ENCODE assay signal across 7 cellular contexts in genomic region chr9:33106827-33107621, GRCh38. TPM values are rescaled to one million over a fixed set of nuclear protein-coding genes. Genes with fewer than 3 reads are reported as not detected.
A peak's percentile ranks its signal among the peaks of the same experiment; 100 is the strongest.
DNase-seq lines count a peak whose midpoint lies in the region; ATAC-seq and TF ChIP-seq lines count a peak whose summit lies in the region.

No MANE protein-coding gene starts in this region.

- no peak for TF ChIP-seq RAD21 in Ishikawa (IDR thresholded peaks at IDR 0.05; ENCODE audit: low read depth)

- peak overlapping the region; percentile 68 to 70 for H3K27ac ChIP-seq in tibial artery

- H3K9me3 ChIP-seq in tibial artery: no peaks in the 10 kb centered on the region

- H3K36me3 ChIP-seq in tibial artery: peaks cover 4 to 23% (median 15%) of the 10 kb centered on the region in 3 donors

- no peaks in the 10 kb centered on the region for H3K27me3 ChIP-seq in tibial artery

- DNase-seq in cerebellar nuclear complex (lab: John Stamatoyannopoulos, UW) (peak; percentile 61 to 65), left lobe of liver (ENCODE audit: low spot score) (no peak), tibial artery (peak in 1 of 2 donors; percentile 76), NCI-H1436 treated with DMSO at 0.1 percent for 48 hours (lab: John Stamatoyannopoulos, UW) (no peak), globus pallidus (ENCODE audit: low spot score) (no peak), LoVo (ENCODE audit: low spot score) (no peak)

- no peak for TF ChIP-seq EP300 in Ishikawa (IDR thresholded peaks at IDR 0.05; ENCODE audit: borderline replicate concordance)

- H3K4me1 ChIP-seq in tibial artery: peaks cover 0 to 42% (median 31%) of the 10 kb centered on the region in 4 donors

- intact Hi-C loops in tibial artery (cut with DNase I; ENCODE audit: low total_unique reads): no loop called here

- ATAC-seq in left lobe of liver: peak; percentile 64

- no peak for TF ChIP-seq CTCF in tibial artery (IDR thresholded peaks at IDR 0.05)

- no peak overlapping the region for H3K4me3 ChIP-seq in tibial artery

TF ChIP-seq in Ishikawa, 13 proteins besides CTCF, POLR2A, EP300 and RAD21:
- TF ChIP-seq TCF12 (IDR thresholded peaks at IDR 0.05; ENCODE audit: low read depth) (no peak), FOXM1 (IDR thresholded peaks at IDR 0.05; ENCODE audit: borderline replicate concordance, low read depth) (no peak), REST (IDR thresholded peaks at IDR 0.05; ENCODE audit: low read depth) (no peak), NFIC (IDR thresholded peaks at IDR 0.05) (peak; percentile 33; the same call in 1 of the 2 replicates), EGR1 (IDR thresholded peaks at IDR 0.05) (no peak), USF1 (IDR thresholded peaks at IDR 0.05) (no peak), YY1 (IDR thresholded peaks at IDR 0.05; ENCODE audit: low read depth) (no peak), TAF1 (IDR thresholded peaks at IDR 0.05; ENCODE audit: low read depth) (no peak), ZBTB7A (IDR thresholded peaks at IDR 0.05; ENCODE audit: low read depth) (no peak), CREB1 (IDR thresholded peaks at IDR 0.05; ENCODE audit: low read depth) (no peak), CEBPB (IDR thresholded peaks at IDR 0.05) (no peak), TEAD4 (IDR thresholded peaks at IDR 0.05) (0 out of 2 replicates have a peak, but pooled peaks have one; percentile 9)
- TF ChIP-seq, protein P1, sequence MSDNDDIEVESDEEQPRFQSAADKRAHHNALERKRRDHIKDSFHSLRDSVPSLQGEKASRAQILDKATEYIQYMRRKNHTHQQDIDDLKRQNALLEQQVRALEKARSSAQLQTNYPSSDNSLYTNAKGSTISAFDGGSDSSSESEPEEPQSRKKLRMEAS (IDR thresholded peaks at IDR 0.05): no peak
TF ChIP-seq in Ishikawa: peak in this region for 2.

RNA-seq across cellular contexts. Expression of gene SMU1, which starts 30.6 kb away (rescaled TPM):
- total RNA-seq in left lobe of liver: 7.0 TPM

Comparison
In these comparisons a context has a peak if more than half of its experiments do, and no peak if none do; other contexts are left out.
1. DNase-seq: peak in cerebellar nuclear complex (2 of 2); none in left lobe of liver (single experiment), NCI-H1436 treated with DMSO at 0.1 percent for 48 hours (single experiment), globus pallidus (single experiment) and LoVo (single experiment).